Comparison of ENCODE assay signal across 8 cellular contexts in genomic region chr20:40532103-40532502, GRCh38.
DNase-seq lines count a peak whose midpoint lies in the region; ATAC-seq, FAIRE-seq and TF ChIP-seq lines count a peak whose summit lies in the region.

No MANE protein-coding gene starts in this region.

- no TSS peak for BruUV-seq in Panc1 (replicated peaks; lab: Mats Ljungman, UMichigan)

- H3K4me1 ChIP-seq in Panc1 (ENCODE audit: control insufficient read depth, insufficient read depth, low read length) = no peaks in the 10 kb centered on the region

- H3K4me3 ChIP-seq in Panc1 (ENCODE audit: low read depth in 2 of 2, low read length in 2 of 2) = no peak overlapping the region

- no peaks in the 10 kb centered on the region for H3K27me3 ChIP-seq in Panc1 (ENCODE audit: control insufficient read depth, insufficient read depth, low read length)

- no peak for FAIRE-seq in urothelium cell line (lab: Jason Lieb, UNC)

- ATAC-seq in Panc1 = no peak
- ATAC-seq in HG03432 (IDR thresholded peaks at IDR 0.05; ENCODE audit: unreplicated experiment) = no peak

- intact Hi-C loops in Panc1 (cut with micrococcal nuclease; ENCODE audit: unreplicated experiment) = no loop called here

- TF ChIP-seq CTCF in AG09319 (IDR thresholded peaks at IDR 0.05; ENCODE audit: low read depth, low read length) = peak; percentile 11
- peak; percentile 52 for TF ChIP-seq CTCF in Panc1 (IDR thresholded peaks at IDR 0.05)

- H3K27ac ChIP-seq in Panc1 (ENCODE audit: low read length) = no peak overlapping the region

- POLR2A ChIA-PET in Panc1 (lab: Charles Lee) = no interaction called here

- CTCF ChIA-PET in Panc1 (lab: Charles Lee) = no interaction called here

- DNase-seq in AG09319 (ENCODE audit: extremely low read depth, low read depth) = no peak
- peak; percentile 28 for DNase-seq in GDM1 (lab: John Stamatoyannopoulos, UW)
- no peak for DNase-seq in Panc1 (ENCODE audit: low read depth, low spot score)
- DNase-seq in foreskin melanocyte = peak; percentile 9
- DNase-seq in glomerular visceral epithelial cell (ENCODE audit: extremely low spot score) = no peak
- DNase-seq in D341Med (ENCODE audit: low spot score) = no peak
- DNase-seq in urothelium cell line (ENCODE audit: low spot score) = no peak

- no peaks in the 10 kb centered on the region for H3K9me3 ChIP-seq in Panc1 (ENCODE audit: control insufficient read depth, insufficient read depth, low read depth, low read length)

- in situ Hi-C loops in Panc1 (cut with HindIII; ENCODE audit: low pct_unique_long_range_greater_than_20kb, low sequenced_read_pairs) = no loop called here

- H3K36me3 ChIP-seq in Panc1 (ENCODE audit: control insufficient read depth, insufficient read depth, low read length) = no peaks in the 10 kb centered on the region

Comparison
In these comparisons a context has a peak if more than half of its experiments do, and no peak if none do; other contexts are left out.
1. DNase-seq: peak in GDM1 (single experiment) and foreskin melanocyte (single experiment); none in AG09319 (single experiment), Panc1 (single experiment), glomerular visceral epithelial cell (single experiment), D341Med (single experiment) and urothelium cell line (single experiment).